ENCODE assay signal across 8 cellular contexts in the genomic region with DNA sequence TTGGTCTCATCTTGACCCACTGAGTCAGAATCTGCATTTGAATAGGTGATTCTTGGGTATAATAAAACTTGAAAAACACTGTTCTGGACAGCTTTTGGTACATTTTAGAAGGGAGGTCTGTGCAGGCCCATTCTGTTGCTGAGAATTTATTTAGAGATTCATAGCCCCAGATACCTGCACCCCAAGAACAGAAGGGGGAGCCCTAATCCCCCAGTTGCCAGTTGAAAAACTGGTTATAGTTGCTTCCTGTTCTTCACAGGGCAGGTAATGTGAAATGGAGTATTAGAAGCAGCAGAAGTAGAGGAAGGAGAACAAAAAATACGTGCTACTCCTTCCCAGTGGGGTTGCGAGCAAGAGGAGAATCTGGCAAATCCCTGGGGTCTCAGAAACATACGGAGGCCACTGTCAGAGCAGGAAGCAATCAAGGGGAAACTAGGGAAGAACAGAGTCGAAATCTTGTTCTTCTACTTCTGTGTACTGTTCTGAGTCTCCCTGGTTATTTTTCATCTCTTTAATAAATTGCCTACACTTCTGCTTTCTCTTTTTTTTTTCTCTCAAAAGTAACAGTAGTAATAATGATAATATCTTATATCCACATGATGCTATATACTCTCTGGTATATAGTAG. TPM values are rescaled to one million over a fixed set of nuclear protein-coding genes. Genes with fewer than 3 reads are reported as not detected.
DNase-seq lines count a peak whose midpoint lies in the region; ATAC-seq, FAIRE-seq and TF ChIP-seq lines count a peak whose summit lies in the region.

No MANE protein-coding gene starts in this region.

- no peaks in the 10 kb centered on the region for H3K9me3 Mint-ChIP-seq in astrocyte (ENCODE audit: unreplicated experiment)

- H3K18ac ChIP-seq in trophoblast cell (ENCODE audit: low read length), result no peak overlapping the region

- H3K4me3 ChIP-seq in OCI-LY1 (ENCODE audit: low read depth, low read length, poor library complexity, severe bottlenecking) (no peak overlapping the region), astrocyte (ENCODE audit: insufficient read depth, low read depth, low read length) (no peak overlapping the region), trophoblast cell (ENCODE audit: low read depth, low read length) (no peak overlapping the region)

- H3K36me3 ChIP-seq in OCI-LY1 (ENCODE audit: insufficient read depth, low read length), result no peaks in the 10 kb centered on the region
- no peaks in the 10 kb centered on the region for H3K36me3 ChIP-seq in astrocyte (ENCODE audit: insufficient read depth, low read length)
- H3K36me3 ChIP-seq in trophoblast cell (ENCODE audit: control insufficient read depth in 1 of 2, insufficient read depth in 2 of 2, low read length in 2 of 2), result no peaks in the 10 kb centered on the region

- H3K36me3 Mint-ChIP-seq in astrocyte (ENCODE audit: low read depth, unreplicated experiment), result no peaks in the 10 kb centered on the region

- H3K9me3 ChIP-seq in OCI-LY1 (ENCODE audit: low read length), result no peaks in the 10 kb centered on the region
- no peaks in the 10 kb centered on the region for H3K9me3 ChIP-seq in astrocyte (ENCODE audit: insufficient read depth, low read depth, low read length)
- no peaks in the 10 kb centered on the region for H3K9me3 ChIP-seq in trophoblast cell (ENCODE audit: insufficient read depth, low read depth, low read length)

- no peaks in the 10 kb centered on the region for H3K4me1 ChIP-seq in OCI-LY1 (ENCODE audit: insufficient read depth, low read length, severe bottlenecking)
- H3K4me1 ChIP-seq in astrocyte (ENCODE audit: insufficient read depth, low read length), result no peaks in the 10 kb centered on the region
- H3K4me1 ChIP-seq in trophoblast cell (ENCODE audit: control insufficient read depth in 1 of 2, insufficient read depth in 2 of 2, low read length in 2 of 2), result no peaks in the 10 kb centered on the region

- intact Hi-C loops in posterior vena cava (cut with DNase I), result no loop called here

- no peak overlapping the region for H3K4me3 Mint-ChIP-seq in astrocyte (ENCODE audit: unreplicated experiment)

- H3K4me1 Mint-ChIP-seq in astrocyte (ENCODE audit: low read depth, unreplicated experiment), result no peaks in the 10 kb centered on the region

- TF ChIP-seq CTCF in OCI-LY1 (IDR thresholded peaks at IDR 0.05; ENCODE audit: low read length) (peak; percentile 59), astrocyte (IDR thresholded peaks at IDR 0.05; ENCODE audit: insufficient read depth, low read depth, low read length) (peak; percentile 34)

- H2BK120ac ChIP-seq in trophoblast cell (ENCODE audit: insufficient read depth, low read length, poor library complexity), result no peak overlapping the region

- no peak overlapping the region for H3K4ac ChIP-seq in trophoblast cell (ENCODE audit: low read depth, low read length)

- no peak overlapping the region for H2AK5ac ChIP-seq in trophoblast cell (ENCODE audit: low read length)

- no peak overlapping the region for H2BK5ac ChIP-seq in trophoblast cell (ENCODE audit: low read depth, low read length, poor library complexity)

- H3K79me2 ChIP-seq in OCI-LY1 (ENCODE audit: insufficient read depth, low read length) (no peaks in the 10 kb centered on the region), astrocyte (ENCODE audit: insufficient read depth, low read length) (no peaks in the 10 kb centered on the region), trophoblast cell (ENCODE audit: control insufficient read depth, insufficient read depth, low read length, poor library complexity) (no peaks in the 10 kb centered on the region)

- peak; percentile 36 for DNase-seq in AG20443 (ENCODE audit: low spot score)
- no peak for DNase-seq in astrocyte (ENCODE audit: low read depth)
- no peak for DNase-seq in left lobe of liver (ENCODE audit: low spot score)
- DNase-seq in posterior vena cava (ENCODE audit: low spot score), result no peak
- no peak for DNase-seq in trophoblast cell

- H3K14ac ChIP-seq in trophoblast cell (ENCODE audit: low read length), result no peak overlapping the region

- H4K8ac ChIP-seq in trophoblast cell (ENCODE audit: low read depth, low read length), result no peak overlapping the region

- peak overlapping the region; percentile 29; the same call in 1 of the 2 replicates for H3K4me2 ChIP-seq in OCI-LY1 (ENCODE audit: low read length)
- no peak overlapping the region for H3K4me2 ChIP-seq in astrocyte (ENCODE audit: low read length)
- H3K4me2 ChIP-seq in trophoblast cell (ENCODE audit: low read length), result no peak overlapping the region

- H3K79me1 ChIP-seq in trophoblast cell (ENCODE audit: low read length), result no peaks in the 10 kb centered on the region

- no CpG with 5 or more reads among the region's 4 CpGs for WGBS in trophoblast cell (ENCODE audit: extremely low coverage, insufficient coverage, insufficient read length)

- H3K9me2 ChIP-seq in OCI-LY1 (ENCODE audit: low read depth, low read length), result no peaks in the 10 kb centered on the region

- H3K9ac ChIP-seq in OCI-LY1 (ENCODE audit: low read length) (no peak overlapping the region), astrocyte (ENCODE audit: low read length) (no peak overlapping the region), trophoblast cell (ENCODE audit: low read length) (no peak overlapping the region)

- H2AFZ ChIP-seq in OCI-LY1 (ENCODE audit: low read length) (peak overlapping the region; percentile 51), astrocyte (ENCODE audit: low read depth, low read length) (no peak overlapping the region), trophoblast cell (ENCODE audit: insufficient read depth, low read length, poor library complexity) (no peak overlapping the region)

- H3K27me3 ChIP-seq in OCI-LY1 (ENCODE audit: insufficient read depth, low read length) (no peaks in the 10 kb centered on the region), astrocyte (ENCODE audit: insufficient read depth, low read length) (no peaks in the 10 kb centered on the region), trophoblast cell (ENCODE audit: insufficient read depth, low read length) (no peaks in the 10 kb centered on the region)

- no peak overlapping the region for H3K23ac ChIP-seq in trophoblast cell (ENCODE audit: low read length)

- H3K27ac ChIP-seq in OCI-LY1 (ENCODE audit: low read depth, low read length, poor library complexity, severe bottlenecking) (no peak overlapping the region), astrocyte (ENCODE audit: low read depth, low read length) (no peak overlapping the region), trophoblast cell (ENCODE audit: low read depth, low read length) (no peak overlapping the region)

- H4K20me1 ChIP-seq in OCI-LY1 (ENCODE audit: insufficient read depth, low read length) (no peaks in the 10 kb centered on the region), astrocyte (ENCODE audit: insufficient read depth, low read length) (no peaks in the 10 kb centered on the region)

- ATAC-seq in GM18499 (IDR thresholded peaks at IDR 0.05; ENCODE audit: insufficient read depth, unreplicated experiment) (peak; percentile 59), HG02884 (IDR thresholded peaks at IDR 0.05; ENCODE audit: unreplicated experiment) (peak; percentile 97), left lobe of liver (peak; percentile 37)

- H2BK12ac ChIP-seq in trophoblast cell (ENCODE audit: low read length), result no peak overlapping the region

- no peak for FAIRE-seq in astrocyte (lab: Jason Lieb, UNC)

- no peak overlapping the region for H4K12ac ChIP-seq in trophoblast cell (ENCODE audit: low read depth, low read length)

- no peaks in the 10 kb centered on the region for H3F3A ChIP-seq in OCI-LY1 (ENCODE audit: insufficient read depth, low read length)

- H3K27ac Mint-ChIP-seq in astrocyte (ENCODE audit: unreplicated experiment), result no peak overlapping the region

- no peak overlapping the region for H4K91ac ChIP-seq in trophoblast cell (ENCODE audit: low read depth, low read length)

- peaks cover 3% of the 10 kb centered on the region for H3K27me3 Mint-ChIP-seq in astrocyte (ENCODE audit: low read depth, unreplicated experiment)

RNA-seq across cellular contexts. Expression of gene CLCA2, which starts 4.6 kb away (rescaled TPM):
- total RNA-seq in astrocyte, result 0.46 and 0.77 TPM in 2 replicates
- not detected for total RNA-seq in left lobe of liver
- under 1 TPM; 0.10 to 0.32 TPM for total RNA-seq in posterior vena cava
- 2.6 and 3.6 TPM in 2 replicates for polyA plus RNA-seq in trophoblast cell (2013)

RNA-seq across cellular contexts. Expression of gene ODF2L, which starts 23.3 kb away (rescaled TPM):
- total RNA-seq in astrocyte, result 42.8 and 44.7 TPM in 2 replicates
- total RNA-seq in left lobe of liver, result 3.1 TPM
- 10 to 100 TPM; 25.9 to 33.6 TPM for total RNA-seq in posterior vena cava
- polyA plus RNA-seq in trophoblast cell (2013), result 40.4 and 42.5 TPM in 2 replicates

RNA-seq across cellular contexts. Expression of gene CLCA1, which starts 49.3 kb away (rescaled TPM):
- total RNA-seq in astrocyte (not detected in 2 replicates), left lobe of liver (0.10 TPM), posterior vena cava (not detected)
- polyA plus RNA-seq in trophoblast cell (2013), result not detected in 2 replicates

Comparison
In these comparisons a context has a peak if more than half of its experiments do, and no peak if none do; other contexts are left out.
1. ATAC-seq: peak in every context shown above with its lines; median percentile 97 in HG02884; 59 in GM18499; 37 in left lobe of liver.